Comparison of ENCODE assay signal across 9 cellular contexts in the genomic region with DNA sequence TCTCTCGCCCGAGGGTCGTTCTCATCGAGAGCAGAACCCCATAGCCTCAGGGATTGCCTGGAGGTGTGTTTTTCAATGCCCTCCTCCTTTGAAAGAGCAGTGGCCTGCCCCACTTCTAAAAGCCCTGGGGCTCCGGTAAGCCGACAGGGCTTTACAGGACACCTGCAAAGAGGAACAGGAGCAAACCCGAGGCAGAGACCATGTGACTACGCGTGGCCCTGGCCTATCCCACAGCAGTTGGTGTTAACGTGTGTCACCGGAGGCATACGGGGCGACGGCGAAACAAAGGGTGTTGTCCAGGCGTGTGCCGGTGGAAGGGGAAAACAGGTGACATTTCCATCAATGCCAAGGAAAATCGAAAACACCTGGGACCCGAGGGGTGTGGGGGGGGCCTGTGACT.
DNase-seq lines count a peak whose midpoint lies in the region; TF ChIP-seq lines count a peak whose summit lies in the region.
"Had no signal": no experiment of that assay in that cellular context is flagged by ENCODE, and none has a peak within 500 bp of the region (broad histone marks: within the 10 kb centered on the region; RNA-seq: fewer than 3 reads in every experiment).

No MANE protein-coding gene starts in this region.

- WGBS in prostate gland, result 37% methylated on average over 19 of the region's 19 CpGs

- in situ Hi-C loops in G401 (cut with HindIII; ENCODE audit: low sequenced_read_pairs), result no loop called here

- H3K36me3 ChIP-seq in CD8-positive, alpha-beta memory T cell (ENCODE audit: insufficient read depth, low read length), result no peaks in the 10 kb centered on the region
- no peaks in the 10 kb centered on the region for H3K36me3 ChIP-seq in MG63
- no peaks in the 10 kb centered on the region for H3K36me3 ChIP-seq in effector memory CD4-positive, alpha-beta T cell (ENCODE audit: control insufficient read depth, insufficient read depth, low read length)
- no peaks in the 10 kb centered on the region for H3K36me3 ChIP-seq in prostate gland

- H3K27me3 Mint-ChIP-seq in CD8-positive, alpha-beta memory T cell, result no peaks in the 10 kb centered on the region

- no peaks in the 10 kb centered on the region for H3K9me3 ChIP-seq in CD8-positive, alpha-beta memory T cell (ENCODE audit: low read length)
- no peaks in the 10 kb centered on the region for H3K9me3 ChIP-seq in MG63
- H3K9me3 ChIP-seq in effector memory CD4-positive, alpha-beta T cell (ENCODE audit: control insufficient read depth, low read length), result no peaks in the 10 kb centered on the region
- H3K9me3 ChIP-seq in prostate gland, result no peaks in the 10 kb centered on the region

- peaks cover 11% of the 10 kb centered on the region for H3K4me1 ChIP-seq in CD8-positive, alpha-beta memory T cell (ENCODE audit: insufficient read depth, low read length)
- H3K4me1 ChIP-seq in effector memory CD4-positive, alpha-beta T cell (ENCODE audit: control insufficient read depth, insufficient read depth, low read length, poor library complexity, severe bottlenecking), result no peaks in the 10 kb centered on the region
- no peaks in the 10 kb centered on the region for H3K4me1 ChIP-seq in prostate gland (replicated peaks)

- DNase-seq in CD8-positive, alpha-beta memory T cell, result peak in 1 of 5 donors; percentile 51
- DNase-seq in MG63 (no peak), prostate gland (ENCODE audit: low spot score) (no peak), NCI-H1417 treated with DMSO at 0.1 percent for 48 hours (lab: John Stamatoyannopoulos, UW) (no peak), G401 (ENCODE audit: low spot score) (no peak), COLO829 (ENCODE audit: low spot score) (no peak)
- DNase-seq in effector memory CD4-positive, alpha-beta T cell, result no peak
- DNase-seq in central memory CD4-positive, alpha-beta T cell, result no peak
- DNase-seq: nephron progenitor cell had no signal

- peaks cover 0 to 3% (median 0%) of the 10 kb centered on the region in 3 donors for H3K36me3 Mint-ChIP-seq in CD8-positive, alpha-beta memory T cell

- peaks cover 17 to 55% (median 26%) of the 10 kb centered on the region in 3 donors for H3K4me1 Mint-ChIP-seq in CD8-positive, alpha-beta memory T cell
- H3K4me1 Mint-ChIP-seq: nephron progenitor cell had no signal

- H3K9me3 Mint-ChIP-seq in CD8-positive, alpha-beta memory T cell, result peaks cover 0 to 12% (median 3%) of the 10 kb centered on the region in 5 donors

- no peak overlapping the region for H3K27ac ChIP-seq in CD8-positive, alpha-beta memory T cell (ENCODE audit: low read depth, low read length)
- no peak overlapping the region for H3K27ac ChIP-seq in effector memory CD4-positive, alpha-beta T cell (ENCODE audit: insufficient read depth, low read length, poor library complexity, severe bottlenecking)
- no peak overlapping the region for H3K27ac ChIP-seq in prostate gland

- peak overlapping the region in 4 of 7 donors; percentile 71 to 91 (median 85) for H3K4me3 Mint-ChIP-seq in CD8-positive, alpha-beta memory T cell
- H3K4me3 Mint-ChIP-seq: nephron progenitor cell had no signal

- CTCF ChIA-PET in CD8-positive, alpha-beta memory T cell (lab: Charles Lee), result no interaction called here

- no peak for TF ChIP-seq POLR2A in prostate gland (IDR thresholded peaks at IDR 0.05)

- peak overlapping the region; percentile 60 for H3K4me3 ChIP-seq in CD8-positive, alpha-beta memory T cell (ENCODE audit: low read length)
- H3K4me3 ChIP-seq in MG63 (peak overlapping the region; percentile 33; the same call in 1 of the 2 replicates), prostate gland (peak overlapping the region; percentile 33 to 37)
- H3K4me3 ChIP-seq in effector memory CD4-positive, alpha-beta T cell (ENCODE audit: insufficient read depth, low read depth, low read length, poor library complexity, severe bottlenecking), result peak overlapping the region; percentile 48

- POLR2A ChIA-PET in CD8-positive, alpha-beta memory T cell (lab: Charles Lee), result no interaction called here

- no peak for TF ChIP-seq CTCF in prostate gland (IDR thresholded peaks at IDR 0.05)

- H3K27ac Mint-ChIP-seq in CD8-positive, alpha-beta memory T cell, result peak overlapping the region in 5 of 8 donors; percentile 71 to 85 (median 77)
- H3K27ac Mint-ChIP-seq: nephron progenitor cell had no signal

- intact Hi-C loops in prostate gland (cut with DNase I), result no loop called here

- H3K27me3 ChIP-seq in CD8-positive, alpha-beta memory T cell (ENCODE audit: insufficient read depth, low read length, poor library complexity, severe bottlenecking), result no peaks in the 10 kb centered on the region
- H3K27me3 ChIP-seq in MG63 (no peaks in the 10 kb centered on the region), prostate gland (replicated peaks; ENCODE audit: insufficient read depth) (no peaks in the 10 kb centered on the region)
- H3K27me3 ChIP-seq in effector memory CD4-positive, alpha-beta T cell (replicated peaks; ENCODE audit: control insufficient read depth, insufficient read depth, low read length, poor library complexity, severe bottlenecking), result no peaks in the 10 kb centered on the region
